Comparison of ENCODE assay signal across 36 cellular contexts in genomic region chr2:105690566-105690965, GRCh38.
"Had no signal": no experiment of that assay in that cellular context is flagged by ENCODE, and none has a peak within 500 bp of the region (broad histone marks: within the 10 kb centered on the region; RNA-seq: fewer than 3 reads in every experiment).

No MANE protein-coding gene starts in this region.

- ATAC-seq: activated CD4-positive, alpha-beta T cell treated with anti-CD3 and anti-CD28 coated beads for 36 hours; activated CD4-positive, CD25-positive, alpha-beta regulatory T cell treated with anti-CD3 and anti-CD28 coated beads, Interleukin-2, amount 50 U/mL, for 24 hours; activated CD8-positive, alpha-beta memory T cell treated with anti-CD3 and anti-CD28 coated beads, Interleukin-2, amount 10 ng/mL, durations not matched to agents 7 days and 5 days; activated naive CD4-positive, alpha-beta T cell treated with anti-CD3 and anti-CD28 coated beads, Interleukin-2, amount 50 U/mL, for 72 hours; activated T-helper 17 cell treated with anti-CD3 and anti-CD28 coated beads, Interleukin-2, amount 50 U/mL, for 72 hours; WTC11 had no signal

- DNase-seq: activated CD4-positive, alpha-beta memory T cell treated with anti-CD3 and anti-CD28 coated beads, Interleukin-2, amount 10 ng/mL, durations not matched to agents 7 days and 5 days; activated CD4-positive, alpha-beta T cell treated with anti-CD3 and anti-CD28 coated beads for 1 hour; activated CD4-positive, alpha-beta T cell treated with anti-CD3 and anti-CD28 coated beads for 36 hours; activated CD4-positive, alpha-beta T cell treated with anti-CD3 and anti-CD28 coated beads for 48 hours; activated CD4-positive, alpha-beta T cell treated with anti-CD3 and anti-CD28 coated beads, Interleukin-2, amount 10 ng/mL, durations not matched to agents 7 days and 5 days; activated CD4-positive, alpha-beta T cell treated with anti-CD3 and anti-CD28 coated beads, Interleukin-2, amount 50 U/mL, for 48 hours; activated CD4-positive, CD25-positive, alpha-beta regulatory T cell; activated CD8-positive, alpha-beta memory T cell treated with anti-CD3 and anti-CD28 coated beads for 24 hours; activated CD8-positive, alpha-beta memory T cell treated with anti-CD3 and anti-CD28 coated beads, Interleukin-2, amount 10 ng/mL, durations not matched to agents 7 days and 5 days; activated CD8-positive, alpha-beta memory T cell treated with anti-CD3 and anti-CD28 coated beads, Interleukin-2, amount 50 U/mL, for 48 hours; activated effector memory CD4-positive, alpha-beta T cell treated with anti-CD3 and anti-CD28 coated beads, Interleukin-2, amount 50 U/mL, for 16 hours; activated gamma-delta T cell treated with Interleukin-2 at 50 U/mL for 16 hours; activated naive CD4-positive, alpha-beta T cell; activated naive CD4-positive, alpha-beta T cell treated with anti-CD3 and anti-CD28 coated beads for 36 hours; activated naive CD4-positive, alpha-beta T cell treated with anti-CD3 and anti-CD28 coated beads, Interleukin-2, amount 50 U/mL, for 16 hours; activated naive CD8-positive, alpha-beta T cell treated with anti-CD3 and anti-CD28 coated beads for 36 hours; activated T-cell treated with anti-CD3 and anti-CD28 coated beads, Interleukin-2, amount 50 U/mL, for 24 hours; activated T-cell treated with anti-CD3 and anti-CD28 coated beads, Interleukin-2, amount 50 U/mL, for 48 hours; amygdala; anterior cingulate cortex; T-helper 1 cell; T-helper 2 cell; T-helper 9 cell; WERI-Rb-1 had no signal

- H3K27ac Mint-ChIP-seq: activated CD4-positive, alpha-beta memory T cell treated with anti-CD3 and anti-CD28 coated beads, Interleukin-2, amount 10 ng/mL, durations not matched to agents 7 days and 5 days; activated CD4-positive, alpha-beta T cell treated with anti-CD3 and anti-CD28 coated beads for 36 hours; activated CD4-positive, alpha-beta T cell treated with anti-CD3 and anti-CD28 coated beads, Interleukin-2, amount 10 ng/mL, durations not matched to agents 7 days and 5 days; activated CD8-positive, alpha-beta memory T cell treated with anti-CD3 and anti-CD28 coated beads, Interleukin-2, amount 10 ng/mL, durations not matched to agents 7 days and 5 days; activated naive CD4-positive, alpha-beta T cell treated with anti-CD3 and anti-CD28 coated beads for 36 hours; activated naive CD4-positive, alpha-beta T cell treated with anti-CD3 and anti-CD28 coated beads, Interleukin-2, amount 50 U/mL, for 72 hours; activated naive CD8-positive, alpha-beta T cell treated with anti-CD3 and anti-CD28 coated beads for 36 hours; activated T-cell treated with anti-CD3 and anti-CD28 coated beads, Interleukin-2, amount 50 U/mL, for 24 hours; activated T-helper 1 cell treated with anti-CD3 and anti-CD28 coated beads, Interleukin-12 subunit alpha, Interleukin-12 subunit beta, Interleukin-2, Interleukin-4 antibody, amounts not matched to agents 30 ng/mL and 10 ng/mL and 1 ng/mL, durations not matched to agents 14 hours and 24 hours and 36 hours; brain; T-helper 1 cell treated with Interleukin-12 subunit alpha and Interleukin-12 subunit beta and Interleukin-4 antibody, amounts not matched to agents 30 μg/mL and 1 μg/mL, for 36 hours; T-helper 2 cell treated with Interferon-gamma antibody and Interleukin-4, amounts not matched to agents 5 μg/mL and 100 μg/mL, for 36 hours; WTC11 had no signal

- H3K4me3 Mint-ChIP-seq: activated CD4-positive, alpha-beta memory T cell treated with anti-CD3 and anti-CD28 coated beads, Interleukin-2, amount 10 ng/mL, durations not matched to agents 7 days and 5 days; activated CD4-positive, alpha-beta T cell treated with anti-CD3 and anti-CD28 coated beads for 36 hours; activated CD4-positive, alpha-beta T cell treated with anti-CD3 and anti-CD28 coated beads, Interleukin-2, amount 10 ng/mL, durations not matched to agents 7 days and 5 days; activated CD8-positive, alpha-beta memory T cell treated with anti-CD3 and anti-CD28 coated beads, Interleukin-2, amount 10 ng/mL, durations not matched to agents 7 days and 5 days; activated naive CD4-positive, alpha-beta T cell treated with anti-CD3 and anti-CD28 coated beads for 36 hours; activated naive CD8-positive, alpha-beta T cell treated with anti-CD3 and anti-CD28 coated beads for 36 hours; activated T-cell treated with anti-CD3 and anti-CD28 coated beads, Interleukin-2, amount 50 U/mL, for 24 hours; activated T-helper 1 cell treated with anti-CD3 and anti-CD28 coated beads, Interleukin-12 subunit alpha, Interleukin-12 subunit beta, Interleukin-2, Interleukin-4 antibody, amounts not matched to agents 30 ng/mL and 10 ng/mL and 1 ng/mL, durations not matched to agents 14 hours and 24 hours and 36 hours; activated T-helper 17 cell treated with anti-CD3 and anti-CD28 coated beads, Interleukin-2, amount 50 U/mL, for 72 hours; brain; central memory CD8-positive, alpha-beta T cell; T-helper 1 cell treated with Interleukin-12 subunit alpha and Interleukin-12 subunit beta and Interleukin-4 antibody, amounts not matched to agents 30 μg/mL and 1 μg/mL, for 36 hours; T-helper 2 cell treated with Interferon-gamma antibody and Interleukin-4, amounts not matched to agents 5 μg/mL and 100 μg/mL, for 36 hours; WTC11 had no signal

- H3K9me3 Mint-ChIP-seq: activated naive CD4-positive, alpha-beta T cell treated with anti-CD3 and anti-CD28 coated beads for 36 hours; activated naive CD8-positive, alpha-beta T cell treated with anti-CD3 and anti-CD28 coated beads for 36 hours; activated T-cell treated with anti-CD3 and anti-CD28 coated beads, Interleukin-2, amount 50 U/mL, for 24 hours; activated T-helper 1 cell treated with anti-CD3 and anti-CD28 coated beads, Interleukin-12 subunit alpha, Interleukin-12 subunit beta, Interleukin-2, Interleukin-4 antibody, amounts not matched to agents 30 ng/mL and 10 ng/mL and 1 ng/mL, durations not matched to agents 14 hours and 24 hours and 36 hours; activated T-helper 17 cell treated with anti-CD3 and anti-CD28 coated beads, Interleukin-2, amount 50 U/mL, for 72 hours; central memory CD8-positive, alpha-beta T cell; T-helper 1 cell treated with Interleukin-12 subunit alpha and Interleukin-12 subunit beta and Interleukin-4 antibody, amounts not matched to agents 30 μg/mL and 1 μg/mL, for 36 hours; T-helper 2 cell treated with Interferon-gamma antibody and Interleukin-4, amounts not matched to agents 5 μg/mL and 100 μg/mL, for 36 hours had no signal

- H3K27me3 Mint-ChIP-seq: activated CD4-positive, alpha-beta T cell treated with anti-CD3 and anti-CD28 coated beads for 36 hours; activated CD4-positive, alpha-beta T cell treated with anti-CD3 and anti-CD28 coated beads, Interleukin-2, amount 10 ng/mL, durations not matched to agents 7 days and 5 days; activated CD8-positive, alpha-beta memory T cell treated with anti-CD3 and anti-CD28 coated beads, Interleukin-2, amount 10 ng/mL, durations not matched to agents 7 days and 5 days; activated naive CD8-positive, alpha-beta T cell treated with anti-CD3 and anti-CD28 coated beads for 36 hours; activated T-cell treated with anti-CD3 and anti-CD28 coated beads, Interleukin-2, amount 50 U/mL, for 24 hours; activated T-helper 17 cell treated with anti-CD3 and anti-CD28 coated beads, Interleukin-2, amount 50 U/mL, for 72 hours; brain had no signal

- FAIRE-seq: bronchial epithelial cell, colon, TTC549 had no signal

- H3K4me1 Mint-ChIP-seq: activated CD4-positive, alpha-beta memory T cell treated with anti-CD3 and anti-CD28 coated beads, Interleukin-2, amount 10 ng/mL, durations not matched to agents 7 days and 5 days; activated CD4-positive, alpha-beta T cell treated with anti-CD3 and anti-CD28 coated beads for 36 hours; activated CD4-positive, alpha-beta T cell treated with anti-CD3 and anti-CD28 coated beads, Interleukin-2, amount 10 ng/mL, durations not matched to agents 7 days and 5 days; activated CD8-positive, alpha-beta memory T cell treated with anti-CD3 and anti-CD28 coated beads, Interleukin-2, amount 10 ng/mL, durations not matched to agents 7 days and 5 days; activated naive CD8-positive, alpha-beta T cell treated with anti-CD3 and anti-CD28 coated beads for 36 hours; activated T-helper 17 cell treated with anti-CD3 and anti-CD28 coated beads, Interleukin-2, amount 50 U/mL, for 72 hours; brain; central memory CD8-positive, alpha-beta T cell had no signal

- H3K36me3 Mint-ChIP-seq: activated naive CD8-positive, alpha-beta T cell treated with anti-CD3 and anti-CD28 coated beads for 36 hours; brain; WTC11 had no signal
